ENCODE assay signal across 1 cellular context in genomic region chr9:126327016-126327749, GRCh38.
TF ChIP-seq lines count a peak whose summit lies in the region.

No MANE protein-coding gene starts in this region.

TF ChIP-seq in HepG2, 621 proteins besides CTCF, POLR2A, EP300 and RAD21 (continues in another document):
- TF ChIP-seq, protein P1, sequence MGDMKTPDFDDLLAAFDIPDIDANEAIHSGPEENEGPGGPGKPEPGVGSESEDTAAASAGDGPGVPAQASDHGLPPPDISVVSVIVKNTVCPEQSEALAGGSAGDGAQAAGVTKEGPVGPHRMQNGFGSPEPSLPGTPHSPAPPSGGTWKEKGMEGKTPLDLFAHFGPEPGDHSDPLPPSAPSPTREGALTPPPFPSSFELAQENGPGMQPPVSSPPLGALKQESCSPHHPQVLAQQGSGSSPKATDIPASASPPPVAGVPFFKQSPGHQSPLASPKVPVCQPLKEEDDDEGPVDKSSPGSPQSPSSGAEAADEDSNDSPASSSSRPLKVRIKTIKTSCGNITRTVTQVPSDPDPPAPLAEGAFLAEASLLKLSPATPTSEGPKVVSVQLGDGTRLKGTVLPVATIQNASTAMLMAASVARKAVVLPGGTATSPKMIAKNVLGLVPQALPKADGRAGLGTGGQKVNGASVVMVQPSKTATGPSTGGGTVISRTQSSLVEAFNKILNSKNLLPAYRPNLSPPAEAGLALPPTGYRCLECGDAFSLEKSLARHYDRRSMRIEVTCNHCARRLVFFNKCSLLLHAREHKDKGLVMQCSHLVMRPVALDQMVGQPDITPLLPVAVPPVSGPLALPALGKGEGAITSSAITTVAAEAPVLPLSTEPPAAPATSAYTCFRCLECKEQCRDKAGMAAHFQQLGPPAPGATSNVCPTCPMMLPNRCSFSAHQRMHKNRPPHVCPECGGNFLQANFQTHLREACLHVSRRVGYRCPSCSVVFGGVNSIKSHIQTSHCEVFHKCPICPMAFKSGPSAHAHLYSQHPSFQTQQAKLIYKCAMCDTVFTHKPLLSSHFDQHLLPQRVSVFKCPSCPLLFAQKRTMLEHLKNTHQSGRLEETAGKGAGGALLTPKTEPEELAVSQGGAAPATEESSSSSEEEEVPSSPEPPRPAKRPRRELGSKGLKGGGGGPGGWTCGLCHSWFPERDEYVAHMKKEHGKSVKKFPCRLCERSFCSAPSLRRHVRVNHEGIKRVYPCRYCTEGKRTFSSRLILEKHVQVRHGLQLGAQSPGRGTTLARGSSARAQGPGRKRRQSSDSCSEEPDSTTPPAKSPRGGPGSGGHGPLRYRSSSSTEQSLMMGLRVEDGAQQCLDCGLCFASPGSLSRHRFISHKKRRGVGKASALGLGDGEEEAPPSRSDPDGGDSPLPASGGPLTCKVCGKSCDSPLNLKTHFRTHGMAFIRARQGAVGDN (CRISPR knock-in tag; IDR thresholded peaks at IDR 0.05), result peak; percentile 92
- no peak for TF ChIP-seq ZNF512B (CRISPR knock-in tag; IDR thresholded peaks at IDR 0.05; ENCODE audit: borderline replicate concordance)
- TF ChIP-seq MLX (CRISPR knock-in tag; IDR thresholded peaks at IDR 0.05), result no peak
- TF ChIP-seq HDAC2 (CRISPR knock-in tag; IDR thresholded peaks at IDR 0.05), result no peak
- peak; percentile 17; the same call in 1 of the 2 replicates for TF ChIP-seq ZNF230 (CRISPR knock-in tag; IDR thresholded peaks at IDR 0.05)
- no peak for TF ChIP-seq TFAP4 (IDR thresholded peaks at IDR 0.05; ENCODE audit: borderline replicate concordance, low read depth)
- peak in 1 of 2 experiments; percentile 39; a peak in 1 of 4 replicates for TF ChIP-seq HMGXB4 (CRISPR knock-in tag; IDR thresholded peaks at IDR 0.05; ENCODE audit: borderline replicate concordance in 1 of 2, low read depth in 1 of 2)
- TF ChIP-seq ZNF564 (CRISPR knock-in tag; IDR thresholded peaks at IDR 0.05), result 0 out of 2 replicates have a peak, but pooled peaks have one; percentile 20
- peak; percentile 23 for TF ChIP-seq HNRNPLL (IDR thresholded peaks at IDR 0.05; ENCODE audit: low read depth, low read length, poor library complexity, severe bottlenecking)
- no peak for TF ChIP-seq KDM5A (IDR thresholded peaks at IDR 0.05; ENCODE audit: borderline replicate concordance, low read length)
- TF ChIP-seq NONO (IDR thresholded peaks at IDR 0.05), result no peak
- 0 out of 2 replicates have a peak, but pooled peaks have one; percentile 45 for TF ChIP-seq NONO (CRISPR knock-in tag; conservative IDR thresholded peaks at IDR 0.05)
- TF ChIP-seq ZNF563 (CRISPR knock-in tag; IDR thresholded peaks at IDR 0.05), result peak; percentile 70; the same call in 1 of the 2 replicates
- 0 out of 2 replicates have a peak, but pooled peaks have one; percentile 49 for TF ChIP-seq PREB (CRISPR knock-in tag; IDR thresholded peaks at IDR 0.05)
- TF ChIP-seq ASH2L (IDR thresholded peaks at IDR 0.05; ENCODE audit: insufficient read length, low read depth, low read length), result no peak
- no peak for TF ChIP-seq ZNF296 (CRISPR knock-in tag; conservative IDR thresholded peaks at IDR 0.05)
- TF ChIP-seq SRY (CRISPR knock-in tag; IDR thresholded peaks at IDR 0.05), result peak; percentile 49; the same call in 1 of the 2 replicates
- TF ChIP-seq LCORL (IDR thresholded peaks at IDR 0.05), result no peak
- TF ChIP-seq LCORL (CRISPR knock-in tag; IDR thresholded peaks at IDR 0.05), result no peak
- peak; percentile 53; the same call in 1 of the 2 replicates for TF ChIP-seq YEATS4 (CRISPR knock-in tag; IDR thresholded peaks at IDR 0.05; ENCODE audit: borderline replicate concordance)
- TF ChIP-seq ZNF281 (CRISPR knock-in tag; IDR thresholded peaks at IDR 0.05; ENCODE audit: borderline replicate concordance), result no peak
- TF ChIP-seq ZNF589 (CRISPR knock-in tag; conservative IDR thresholded peaks at IDR 0.05), result no peak
- peak; percentile 38; the same call in 1 of the 2 replicates for TF ChIP-seq ARID4A (CRISPR knock-in tag; IDR thresholded peaks at IDR 0.05; ENCODE audit: borderline replicate concordance)
- TF ChIP-seq CEBPG (CRISPR knock-in tag; IDR thresholded peaks at IDR 0.05), result no peak
- no peak for TF ChIP-seq BRF2 (CRISPR knock-in tag; IDR thresholded peaks at IDR 0.05)
- TF ChIP-seq HOXA5 (CRISPR knock-in tag; IDR thresholded peaks at IDR 0.05), result no peak
- TF ChIP-seq, protein P2, sequence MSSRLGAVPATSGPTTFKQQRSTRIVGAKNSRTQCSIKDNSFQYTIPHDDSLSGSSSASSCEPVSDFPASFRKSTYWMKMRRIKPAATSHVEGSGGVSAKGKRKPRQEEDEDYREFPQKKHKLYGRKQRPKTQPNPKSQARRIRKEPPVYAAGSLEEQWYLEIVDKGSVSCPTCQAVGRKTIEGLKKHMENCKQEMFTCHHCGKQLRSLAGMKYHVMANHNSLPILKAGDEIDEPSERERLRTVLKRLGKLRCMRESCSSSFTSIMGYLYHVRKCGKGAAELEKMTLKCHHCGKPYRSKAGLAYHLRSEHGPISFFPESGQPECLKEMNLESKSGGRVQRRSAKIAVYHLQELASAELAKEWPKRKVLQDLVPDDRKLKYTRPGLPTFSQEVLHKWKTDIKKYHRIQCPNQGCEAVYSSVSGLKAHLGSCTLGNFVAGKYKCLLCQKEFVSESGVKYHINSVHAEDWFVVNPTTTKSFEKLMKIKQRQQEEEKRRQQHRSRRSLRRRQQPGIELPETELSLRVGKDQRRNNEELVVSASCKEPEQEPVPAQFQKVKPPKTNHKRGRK (CRISPR knock-in tag; IDR thresholded peaks at IDR 0.05), result no peak
- TF ChIP-seq HDAC1 (CRISPR knock-in tag; IDR thresholded peaks at IDR 0.05), result no peak
- TF ChIP-seq IRF1 (CRISPR knock-in tag; IDR thresholded peaks at IDR 0.05; ENCODE audit: low read depth), result no peak
- TF ChIP-seq HOXD1 (CRISPR knock-in tag; IDR thresholded peaks at IDR 0.05), result no peak
- TF ChIP-seq RNF2 (conservative IDR thresholded peaks at IDR 0.05; ENCODE audit: low read depth), result peak; percentile 54; the same call in 1 of the 2 replicates
